In genomic region chr2:23776021-23776420, GRCh38 we compare ENCODE assay signal across 23 cellular contexts.
DNase-seq lines count a peak whose midpoint lies in the region; ATAC-seq, FAIRE-seq and TF ChIP-seq lines count a peak whose summit lies in the region.
"Had no signal": no experiment of that assay in that cellular context is flagged by ENCODE, and none has a peak within 500 bp of the region (broad histone marks: within the 10 kb centered on the region; RNA-seq: fewer than 3 reads in every experiment).

No MANE protein-coding gene starts in this region.

- H3K27ac ChIP-seq in breast epithelium: no peak overlapping the region
- H3K27ac ChIP-seq in mammary epithelial cell (ENCODE audit: insufficient read depth, low read depth, low read length): no peak overlapping the region
- no peak overlapping the region for H3K27ac ChIP-seq in foreskin keratinocyte
- H3K27ac ChIP-seq: 22Rv1, BLaER1, GM23248, HL-60 had no signal

- BruUV-seq in MCF 10A (replicated peaks; lab: Mats Ljungman, UMichigan) (no TSS peak), mammary epithelial cell (replicated peaks; lab: Mats Ljungman, UMichigan) (no TSS peak)

- intact Hi-C loops in MCF 10A (cut with micrococcal nuclease): no loop called here
- intact Hi-C loops in breast epithelium (cut with DNase I; ENCODE audit: low total_unique reads): no loop called here
- intact Hi-C loops in mammary epithelial cell (cut with micrococcal nuclease): no loop called here
- intact Hi-C loops in natural killer cell (cut with micrococcal nuclease): no loop called here

- no peak for FAIRE-seq in HTR-8/SVneo (lab: Jason Lieb, UNC)
- FAIRE-seq: GM12878, GM19239 had no signal

- H3K36me3 Mint-ChIP-seq in MCF 10A (ENCODE audit: insufficient read depth, unreplicated experiment): peaks cover 31% of the 10 kb centered on the region
- H3K36me3 Mint-ChIP-seq in natural killer cell: peaks cover 19% of the 10 kb centered on the region

- H3K27me3 ChIP-seq in breast epithelium: no peaks in the 10 kb centered on the region
- no peaks in the 10 kb centered on the region for H3K27me3 ChIP-seq in mammary epithelial cell (ENCODE audit: insufficient read depth, low read length)
- H3K27me3 ChIP-seq in foreskin keratinocyte: no peaks in the 10 kb centered on the region
- H3K27me3 ChIP-seq: BLaER1 had no signal

- peak; percentile 65 for ATAC-seq in foreskin keratinocyte
- no peak for ATAC-seq in natural killer cell
- ATAC-seq in HG02840 (IDR thresholded peaks at IDR 0.05; ENCODE audit: low FRiP score, unreplicated experiment): no peak
- ATAC-seq: GM12878 had no signal

- no peak overlapping the region for H3K4me2 ChIP-seq in mammary epithelial cell (ENCODE audit: insufficient read depth, low read depth, low read length)
- H3K4me2 ChIP-seq: BLaER1 had no signal

- H3K4me3 Mint-ChIP-seq in MCF 10A (ENCODE audit: unreplicated experiment) (no peak overlapping the region), natural killer cell (no peak overlapping the region)
- H3K4me3 Mint-ChIP-seq: CD14-positive monocyte; CD4-positive, alpha-beta memory T cell had no signal

- H3K79me2 ChIP-seq in mammary epithelial cell (ENCODE audit: insufficient read depth, low read length): no peaks in the 10 kb centered on the region

- in situ Hi-C loops in mammary epithelial cell (cut with MboI; ENCODE audit: low sequenced_read_pairs in 2 of 2): no loop called here

- no peaks in the 10 kb centered on the region for H3K9me3 ChIP-seq in breast epithelium
- H3K9me3 ChIP-seq in mammary epithelial cell (replicated peaks; ENCODE audit: insufficient read depth, low read length): no peaks in the 10 kb centered on the region
- H3K9me3 ChIP-seq: HAP-1 had no signal

- H2AFZ ChIP-seq in mammary epithelial cell (ENCODE audit: low read depth, low read length): no peak overlapping the region
- H2AFZ ChIP-seq: GM23248 had no signal

- H3K9me3 Mint-ChIP-seq in MCF 10A (ENCODE audit: unreplicated experiment) (peaks cover 7% of the 10 kb centered on the region), natural killer cell (peaks cover 0 to 3% of the 10 kb centered on the region in 2 donors)

- no peaks in the 10 kb centered on the region for H3K36me3 ChIP-seq in breast epithelium
- H3K36me3 ChIP-seq in mammary epithelial cell (ENCODE audit: insufficient read depth, low read length): peaks cover 6% of the 10 kb centered on the region

- H3K4me1 ChIP-seq in breast epithelium: no peaks in the 10 kb centered on the region
- peaks cover 5% of the 10 kb centered on the region for H3K4me1 ChIP-seq in mammary epithelial cell (ENCODE audit: insufficient read depth, low read length)
- peaks cover 10% of the 10 kb centered on the region for H3K4me1 ChIP-seq in foreskin keratinocyte
- H3K4me1 ChIP-seq: HAP-1 had no signal

- POLR2A ChIA-PET in MCF 10A (lab: Yijun Ruan, JAX): no interaction called here

- 82% methylated on average over 6 of the region's 6 CpGs for WGBS in mammary epithelial cell (ENCODE audit: low coverage, missing lambda C conversion rate)

- TF ChIP-seq CTCF in MCF 10A (IDR thresholded peaks at IDR 0.05; ENCODE audit: unreplicated experiment) (no peak), breast epithelium (IDR thresholded peaks at IDR 0.05) (no peak), mammary epithelial cell (conservative IDR thresholded peaks at IDR 0.05 in 1 of 2, IDR thresholded peaks at IDR 0.05 in 1 of 2; ENCODE audit: extremely low read depth in 1 of 2, insufficient read depth in 1 of 2, low read depth in 1 of 2, low read length in 2 of 2) (no peak), foreskin keratinocyte (conservative IDR thresholded peaks at IDR 0.05) (no peak), natural killer cell (IDR thresholded peaks at IDR 0.05) (no peak)

- no peak overlapping the region for H3K9ac ChIP-seq in mammary epithelial cell (ENCODE audit: insufficient read depth, low read length)
- H3K9ac ChIP-seq: BLaER1, GM23248 had no signal

- DNase-seq in MCF 10A (ENCODE audit: unreplicated experiment) (peak; percentile 36), breast epithelium (ENCODE audit: low spot score in 2 of 2) (no peak), mammary epithelial cell (peak; percentile 21), foreskin keratinocyte (peak in 1 of 2 donors; percentile 64), natural killer cell (no peak), HTR-8/SVneo (ENCODE audit: insufficient read length, low spot score) (no peak), SHP77 (lab: John Stamatoyannopoulos, UW) (no peak)
- DNase-seq: Calu3; CD4-positive, alpha-beta memory T cell; DMS 273 treated with DMSO at 0.1 percent for 48 hours; DMS53; DND-41; EL; GM23248; IMR-90 had no signal

- dilution Hi-C loops in mammary epithelial cell (cut with HindIII; ENCODE audit: low sequenced_read_pairs): no loop called here

- H3K27ac Mint-ChIP-seq in MCF 10A (ENCODE audit: low read depth, unreplicated experiment) (no peak overlapping the region), natural killer cell (no peak overlapping the region)

- H3K4me1 Mint-ChIP-seq in MCF 10A (ENCODE audit: insufficient read depth, unreplicated experiment): peaks cover 15% of the 10 kb centered on the region
- H3K4me1 Mint-ChIP-seq in natural killer cell: no peaks in the 10 kb centered on the region
- H3K4me1 Mint-ChIP-seq: CD4-positive, alpha-beta memory T cell had no signal

- CTCF ChIA-PET in MCF 10A (lab: Yijun Ruan, JAX): no interaction called here
- CTCF ChIA-PET in mammary epithelial cell (lab: Charles Lee; ENCODE audit: low non-redundant PET): no interaction called here

- TF ChIP-seq POLR2A in breast epithelium (IDR thresholded peaks at IDR 0.05): no peak

- no peaks in the 10 kb centered on the region for H4K20me1 ChIP-seq in mammary epithelial cell (ENCODE audit: insufficient read depth, low read length)
- H4K20me1 ChIP-seq: BLaER1 had no signal

- no peaks in the 10 kb centered on the region for H3K27me3 Mint-ChIP-seq in MCF 10A (ENCODE audit: insufficient read depth, unreplicated experiment)
- no peaks in the 10 kb centered on the region for H3K27me3 Mint-ChIP-seq in natural killer cell (ENCODE audit: low read depth in 2 of 2)
- H3K27me3 Mint-ChIP-seq: CD4-positive, alpha-beta memory T cell had no signal

- no peak overlapping the region for H3K4me3 ChIP-seq in breast epithelium
- H3K4me3 ChIP-seq in mammary epithelial cell (replicated peaks in 1 of 3; ENCODE audit: insufficient read depth in 1 of 3, low read depth in 2 of 3, low read length in 3 of 3): no peak overlapping the region
- H3K4me3 ChIP-seq: BLaER1, GM12878, GM23248, HAP-1 had no signal

Comparison
In these comparisons a context has a peak if more than half of its experiments do, and no peak if none do; other contexts are left out.
1. DNase-seq: peak in MCF 10A (single experiment) and mammary epithelial cell (single experiment); none in breast epithelium (0 of 2), natural killer cell (single experiment), HTR-8/SVneo (single experiment) and SHP77 (0 of 2).